8 cellular contexts compared by ENCODE assay signal in the genomic region with DNA sequence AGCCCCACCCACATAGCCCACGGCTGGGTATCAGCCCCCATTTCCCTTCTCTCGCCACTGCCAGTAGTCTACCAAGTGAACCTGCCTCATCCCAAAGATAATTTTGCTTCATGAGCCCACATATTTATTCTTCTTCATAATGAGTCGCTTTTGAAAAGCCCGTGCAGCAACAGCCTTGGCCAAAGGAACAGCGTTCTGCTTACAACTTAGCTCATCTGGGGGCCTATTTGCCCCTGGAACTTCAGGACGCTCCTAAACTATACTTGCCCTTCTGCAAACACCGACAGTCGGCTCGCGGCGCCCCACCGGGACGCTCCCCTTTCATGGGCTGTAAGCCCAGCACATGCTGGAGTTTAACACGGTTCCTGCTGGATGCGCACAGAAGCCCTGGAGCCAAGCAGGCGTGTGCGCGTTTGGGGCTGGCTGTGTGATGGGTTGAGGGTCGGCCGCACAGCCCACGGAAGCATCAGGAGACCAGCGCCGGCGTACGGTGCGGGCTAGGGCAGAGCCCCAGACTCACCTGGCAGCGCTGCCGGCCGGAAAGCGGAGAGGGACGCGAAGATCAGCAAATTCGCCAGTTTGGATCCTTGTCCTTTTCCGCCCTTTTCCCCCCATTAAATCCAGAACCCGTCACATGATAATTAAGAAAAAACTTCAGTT. TPM values are rescaled to one million over a fixed set of nuclear protein-coding genes. Genes with fewer than 3 reads are reported as not detected.
DNase-seq lines count a peak whose midpoint lies in the region; ATAC-seq and TF ChIP-seq lines count a peak whose summit lies in the region.

No MANE protein-coding gene starts in this region.

- POLR2A ChIA-PET in HCT116 (lab: Charles Lee) = interaction anchor here (0.8 kb wide), 1 partner anchor 36 kb away, joined by 3 read pairs; no protein-coding TSS in a partner anchor

- CTCF ChIA-PET in HCT116 (lab: Charles Lee) = interaction anchor here (1.7 kb wide), 1 partner anchor 146 kb away, joined by 4 read pairs; no protein-coding TSS in a partner anchor

- 0% methylated on average over 35 of the region's 35 CpGs for WGBS in mesodermal cell (ENCODE audit: insufficient coverage in 2 of 2), 2 experiments
- WGBS in upper lobe of left lung, 2 donors = 0% methylated on average over 15 to 35 of the region's 35 CpGs

- no peaks in the 10 kb centered on the region for H4K20me1 ChIP-seq in HCT116 (ENCODE audit: insufficient read depth)

- intact Hi-C loops in HCT116 (cut with micrococcal nuclease) = no loop called here

- TF ChIP-seq RAD21 in HCT116 (IDR thresholded peaks at IDR 0.05; ENCODE audit: low read depth) = no peak

- TF ChIP-seq CTCF in HCT116 (IDR thresholded peaks at IDR 0.05 in 2 of 3, conservative IDR thresholded peaks at IDR 0.05 in 1 of 3; ENCODE audit: borderline replicate concordance in 1 of 3, insufficient read depth in 1 of 3, low read depth in 2 of 3, low read length in 2 of 3) = no peak
- no peak for TF ChIP-seq CTCF in coronary artery (IDR thresholded peaks at IDR 0.05)
- no peak for TF ChIP-seq CTCF in upper lobe of left lung (IDR thresholded peaks at IDR 0.05)

- H3K4me1 ChIP-seq in HCT116 (ENCODE audit: control insufficient read depth in 1 of 2, insufficient read depth in 2 of 2, low read length in 2 of 2) (peaks cover 3 to 17% of the 10 kb centered on the region in 2 experiments; a peak in 3 of 4 replicates), mesodermal cell (ENCODE audit: control insufficient read depth, insufficient read depth, low read length, poor library complexity, severe bottlenecking) (peaks cover 6% of the 10 kb centered on the region), upper lobe of left lung (peaks cover 18 to 47% (median 23%) of the 10 kb centered on the region in 4 donors)

- RAD21 ChIA-PET in HCT116 (lab: Charles Lee; ENCODE audit: low non-redundant PET in 1 of 2, low total read pairs in 2 of 2, uncharacterized antibody in 2 of 2, unreplicated experiment in 2 of 2) = no interaction called here

- TF ChIP-seq POLR2A in HCT116 (IDR thresholded peaks at IDR 0.05; ENCODE audit: borderline replicate concordance, extremely low read depth, insufficient read depth, insufficient read length) = no peak
- TF ChIP-seq POLR2A in upper lobe of left lung (IDR thresholded peaks at IDR 0.05) = peak in 1 of 4 donors; percentile 15

- peak overlapping the region; percentile 82 for H3K4me2 ChIP-seq in HCT116 (ENCODE audit: low read length)

- peak overlapping the region; percentile 79 for H3K9ac ChIP-seq in HCT116 (ENCODE audit: low read length)

- H3K36me3 ChIP-seq in HCT116 (ENCODE audit: control insufficient read depth in 1 of 2, insufficient read depth in 2 of 2, low read length in 2 of 2) (0 out of 4 replicates have a peak, but pooled peaks cover 0 to 4% of the 10 kb centered on the region in 2 experiments), mesodermal cell (ENCODE audit: control insufficient read depth, insufficient read depth, low read length) (peaks cover 20% of the 10 kb centered on the region), upper lobe of left lung (peaks cover 0 to 7% (median 0%) of the 10 kb centered on the region in 4 donors)

- peak; percentile 41 for ATAC-seq in HCT116
- ATAC-seq in upper lobe of left lung (ENCODE audit: low FRiP score in 2 of 2) = peak; percentile 44 to 57

- no peaks in the 10 kb centered on the region for H3K9me2 ChIP-seq in HCT116 (ENCODE audit: insufficient read depth)

- TSS peak; percentile 83 for BruUV-seq in HCT116 (replicated peaks; lab: Mats Ljungman, UMichigan)

- H3K27me3 ChIP-seq in HCT116 (ENCODE audit: insufficient read depth, low read length) = no peaks in the 10 kb centered on the region
- no peaks in the 10 kb centered on the region for H3K27me3 ChIP-seq in upper lobe of left lung

- peak; percentile 60 for DNase-seq in NOMO-1 treated with DMSO at 0.1 percent for 48 hours (lab: John Stamatoyannopoulos, UW; ENCODE audit: unreplicated experiment)
- DNase-seq in NOMO-1 treated with dmso at 0.1 percent for 144 hours (lab: John Stamatoyannopoulos, UW; ENCODE audit: unreplicated experiment) = no peak
- DNase-seq in HCT116 (ENCODE audit: low read depth, low spot score) = no peak
- DNase-seq in NCI-H1092 (lab: John Stamatoyannopoulos, UW) = peak; percentile 64
- no peak for DNase-seq in coronary artery (ENCODE audit: low spot score)
- DNase-seq in upper lobe of left lung = peak; percentile 46 to 88
- DNase-seq in foreskin melanocyte = no peak

- H3K79me2 ChIP-seq in HCT116 (ENCODE audit: insufficient read depth, low read length) = peaks cover 68% of the 10 kb centered on the region

- H3K27ac ChIP-seq in HCT116 (ENCODE audit: low read depth, low read length) = peak overlapping the region; percentile 75
- peak overlapping the region; percentile 84 to 93 for H3K27ac ChIP-seq in coronary artery
- peak overlapping the region; percentile 73 for H3K27ac ChIP-seq in mesodermal cell (ENCODE audit: low read depth, low read length, severe bottlenecking)
- H3K27ac ChIP-seq in upper lobe of left lung = peak overlapping the region; percentile 78 to 95 (median 90)

- H3K9me3 ChIP-seq in HCT116 (ENCODE audit: control insufficient read depth in 1 of 2, insufficient read depth in 1 of 2, low read depth in 1 of 2, low read length in 2 of 2) = no peaks in the 10 kb centered on the region
- no peaks in the 10 kb centered on the region for H3K9me3 ChIP-seq in mesodermal cell (ENCODE audit: control insufficient read depth, low read length)
- no peaks in the 10 kb centered on the region for H3K9me3 ChIP-seq in upper lobe of left lung

- no peak for TF ChIP-seq EP300 in upper lobe of left lung (IDR thresholded peaks at IDR 0.05)

- H2AFZ ChIP-seq in HCT116 (ENCODE audit: low read depth, low read length, poor library complexity, severe bottlenecking) = no peak overlapping the region

- peak overlapping the region; percentile 88 to 95 for H3K4me3 ChIP-seq in HCT116 (replicated peaks in 1 of 2; ENCODE audit: low read depth in 1 of 2, low read length in 2 of 2)
- H3K4me3 ChIP-seq in coronary artery = peak overlapping the region; percentile 94
- peak overlapping the region; percentile 88 for H3K4me3 ChIP-seq in mesodermal cell (ENCODE audit: extremely low read depth, insufficient read depth, low read length, poor library complexity, severe bottlenecking)
- peak overlapping the region; percentile 78 to 99 (median 97) for H3K4me3 ChIP-seq in upper lobe of left lung

TF ChIP-seq in HCT116, 20 proteins besides CTCF, POLR2A, EP300 and RAD21:
- TF ChIP-seq ZFX (IDR thresholded peaks at IDR 0.05) (peak; percentile 38; the same call in 1 of the 2 replicates), SIN3A (IDR thresholded peaks at IDR 0.05; ENCODE audit: low read depth) (peak; percentile 52; the same call in 1 of the 2 replicates)
- TF ChIP-seq, protein P1, sequence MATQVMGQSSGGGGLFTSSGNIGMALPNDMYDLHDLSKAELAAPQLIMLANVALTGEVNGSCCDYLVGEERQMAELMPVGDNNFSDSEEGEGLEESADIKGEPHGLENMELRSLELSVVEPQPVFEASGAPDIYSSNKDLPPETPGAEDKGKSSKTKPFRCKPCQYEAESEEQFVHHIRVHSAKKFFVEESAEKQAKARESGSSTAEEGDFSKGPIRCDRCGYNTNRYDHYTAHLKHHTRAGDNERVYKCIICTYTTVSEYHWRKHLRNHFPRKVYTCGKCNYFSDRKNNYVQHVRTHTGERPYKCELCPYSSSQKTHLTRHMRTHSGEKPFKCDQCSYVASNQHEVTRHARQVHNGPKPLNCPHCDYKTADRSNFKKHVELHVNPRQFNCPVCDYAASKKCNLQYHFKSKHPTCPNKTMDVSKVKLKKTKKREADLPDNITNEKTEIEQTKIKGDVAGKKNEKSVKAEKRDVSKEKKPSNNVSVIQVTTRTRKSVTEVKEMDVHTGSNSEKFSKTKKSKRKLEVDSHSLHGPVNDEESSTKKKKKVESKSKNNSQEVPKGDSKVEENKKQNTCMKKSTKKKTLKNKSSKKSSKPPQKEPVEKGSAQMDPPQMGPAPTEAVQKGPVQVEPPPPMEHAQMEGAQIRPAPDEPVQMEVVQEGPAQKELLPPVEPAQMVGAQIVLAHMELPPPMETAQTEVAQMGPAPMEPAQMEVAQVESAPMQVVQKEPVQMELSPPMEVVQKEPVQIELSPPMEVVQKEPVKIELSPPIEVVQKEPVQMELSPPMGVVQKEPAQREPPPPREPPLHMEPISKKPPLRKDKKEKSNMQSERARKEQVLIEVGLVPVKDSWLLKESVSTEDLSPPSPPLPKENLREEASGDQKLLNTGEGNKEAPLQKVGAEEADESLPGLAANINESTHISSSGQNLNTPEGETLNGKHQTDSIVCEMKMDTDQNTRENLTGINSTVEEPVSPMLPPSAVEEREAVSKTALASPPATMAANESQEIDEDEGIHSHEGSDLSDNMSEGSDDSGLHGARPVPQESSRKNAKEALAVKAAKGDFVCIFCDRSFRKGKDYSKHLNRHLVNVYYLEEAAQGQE (IDR thresholded peaks at IDR 0.05; ENCODE audit: low read depth) = no peak

RNA-seq across cellular contexts. Expression of a gene that starts 0.4 kb away (rescaled TPM):
- total RNA-seq in HCT116 (2021; ENCODE audit: unreplicated experiment) (10.3 TPM), upper lobe of left lung (10 to 100 TPM in 4 of 6 donors, 1 to 10 TPM in 1, not detected in 1; 8.7 to 19.7 (median 19.1) TPM)
- polyA plus RNA-seq in HCT116 (2012) = 5.1 and 9.4 TPM in 2 replicates
- polyA plus RNA-seq in mesodermal cell (2013, experiment 1 of 2) = 28.2 TPM
- 26.9 TPM for polyA plus RNA-seq in mesodermal cell (2013, experiment 2 of 2)

RNA-seq across cellular contexts. Expression of a gene that starts 0.7 kb away (rescaled TPM):
- total RNA-seq in HCT116 (2021; ENCODE audit: unreplicated experiment) (26.7 TPM), upper lobe of left lung (10 to 100 TPM in 5 of 6 donors, 1 to 10 TPM in 1; 7.0 to 25.2 (median 14.7) TPM)
- 6.2 and 9.5 TPM in 2 replicates for polyA plus RNA-seq in HCT116 (2012)
- 28.0 TPM for polyA plus RNA-seq in mesodermal cell (2013, experiment 1 of 2)
- 34.6 TPM for polyA plus RNA-seq in mesodermal cell (2013, experiment 2 of 2)

Comparison
In these comparisons a context has a peak if more than half of its experiments do, and no peak if none do; other contexts are left out.
1. DNase-seq: peak in NOMO-1 treated with DMSO at 0.1 percent for 48 hours (single experiment), NCI-H1092 (single experiment) and upper lobe of left lung (2 of 2); none in NOMO-1 treated with dmso at 0.1 percent for 144 hours (single experiment), HCT116 (single experiment), coronary artery (single experiment) and foreskin melanocyte (single experiment).
2. Peak in every context shown above with its lines, with median percentiles within 50 percentile points of each other: H3K27ac ChIP-seq and H3K4me3 ChIP-seq.